Comparison of ENCODE assay signal across 8 cellular contexts in genomic region chr5:43556607-43556856, GRCh38. TPM values are rescaled to one million over a fixed set of nuclear protein-coding genes. Genes with fewer than 3 reads are reported as not detected.
DNase-seq lines count a peak whose midpoint lies in the region; ATAC-seq and TF ChIP-seq lines count a peak whose summit lies in the region.
"Not testable (repeated sequence)": the region's sequence is repeated elsewhere in the genome, so short reads cannot be mapped to it uniquely, and the experiment has no call there.

No MANE protein-coding gene starts in this region.

- not testable (repeated sequence) for H3K9me3 Mint-ChIP-seq in CD8-positive, alpha-beta T cell; stimulated activated naive CD8-positive, alpha-beta T cell treated with anti-CD3 and anti-CD28 coated beads, Interleukin-15, amount 100 ng/mL, for 72 hours

- in situ Hi-C loops in astrocyte of the cerebellum (cut with HindIII; ENCODE audit: low sequenced_read_pairs): not testable (repeated sequence)

- H3K4me3 ChIP-seq in CD8-positive, alpha-beta T cell (ENCODE audit: low read depth, low read length): peak overlapping the region; percentile 73
- H3K4me3 ChIP-seq in PC-9 (peak overlapping the region; percentile 88), astrocyte of the cerebellum (ENCODE audit: low read depth, low read length) (peak overlapping the region; percentile 82), muscle layer of duodenum (ENCODE audit: low read depth in 1 of 2, low read length in 2 of 2) (peak overlapping the region; percentile 82 to 92)

- POLR2A ChIA-PET in CD8-positive, alpha-beta T cell (lab: Charles Lee): interaction anchor here (0.6 to 8.2 kb wide), 7 partner anchors 8 to 537 kb away, joined by 3 to 69 read pairs (median 5); partner anchors contain the start of genes C5orf34, NNT and TMEM267
- POLR2A ChIA-PET in PC-9 (lab: Charles Lee; ENCODE audit: unreplicated experiment): not testable (repeated sequence)

- H3K9me2 ChIP-seq in PC-9 (ENCODE audit: insufficient read depth): not testable (repeated sequence)

- CTCF ChIA-PET in CD8-positive, alpha-beta T cell (lab: Charles Lee): interaction anchor here (0.9 to 1.1 kb wide), 2 partner anchors 9 to 11 kb away, joined by 3 read pairs; no protein-coding TSS in a partner anchor
- CTCF ChIA-PET in PC-9 (lab: Charles Lee): not testable (repeated sequence)

- H3K4me3 Mint-ChIP-seq in CD8-positive, alpha-beta T cell: peak overlapping the region; percentile 90
- H3K4me3 Mint-ChIP-seq in stimulated activated naive CD8-positive, alpha-beta T cell treated with anti-CD3 and anti-CD28 coated beads, Interleukin-15, amount 100 ng/mL, for 72 hours: peak overlapping the region; percentile 89

- peaks cover 35% of the 10 kb centered on the region for H4K20me1 ChIP-seq in PC-9 (ENCODE audit: insufficient read depth)

- peaks cover 49% of the 10 kb centered on the region for H3K79me2 ChIP-seq in PC-9 (ENCODE audit: low read depth)

- peak overlapping the region; percentile 82 for H3K27ac ChIP-seq in CD8-positive, alpha-beta T cell (ENCODE audit: low read depth, low read length)
- H3K27ac ChIP-seq in PC-9 (peak overlapping the region; percentile 76), muscle layer of duodenum (ENCODE audit: low read length) (peak overlapping the region; percentile 79)

- not testable (repeated sequence) for H3K36me3 ChIP-seq in CD8-positive, alpha-beta T cell (ENCODE audit: insufficient read depth, low read length)
- H3K36me3 ChIP-seq in PC-9 (ENCODE audit: low read depth): peaks cover 41% of the 10 kb centered on the region
- peaks cover 10 to 14% of the 10 kb centered on the region in 2 donors for H3K36me3 ChIP-seq in muscle layer of duodenum (ENCODE audit: control insufficient read depth in 1 of 2, insufficient read depth in 2 of 2, low read length in 2 of 2)

- H3K27me3 ChIP-seq in CD8-positive, alpha-beta T cell (ENCODE audit: insufficient read depth, low read length); PC-9 (ENCODE audit: insufficient read depth, low read depth); muscle layer of duodenum (ENCODE audit: low read depth, low read length): not testable (repeated sequence)

- H3K27ac Mint-ChIP-seq in CD8-positive, alpha-beta T cell: peak overlapping the region; percentile 97
- H3K27ac Mint-ChIP-seq in stimulated activated naive CD8-positive, alpha-beta T cell treated with anti-CD3 and anti-CD28 coated beads, Interleukin-15, amount 100 ng/mL, for 72 hours: peak overlapping the region in 1 of 2 donors; percentile 95

- not testable (repeated sequence) for H3K36me3 Mint-ChIP-seq in CD8-positive, alpha-beta T cell

- peak overlapping the region; percentile 95 for H2AFZ ChIP-seq in PC-9

- not testable (repeated sequence) for H3K9me3 ChIP-seq in CD8-positive, alpha-beta T cell (ENCODE audit: low read length); PC-9 (ENCODE audit: insufficient read depth, low read depth); muscle layer of duodenum (ENCODE audit: control insufficient read depth in 1 of 2, low read length in 2 of 2)

- not testable (repeated sequence) for DNase-seq in CD8-positive, alpha-beta T cell; PC-9; astrocyte of the cerebellum (ENCODE audit: low read depth); Right ventricle myocardium inferior (ENCODE audit: missing footprints); stimulated activated naive CD8-positive, alpha-beta T cell treated with anti-CD3 and anti-CD28 coated beads, Interleukin-15, amount 100 ng/mL, for 72 hours

- not testable (repeated sequence) for BruUV-seq in PC-9 (replicated peaks; lab: Mats Ljungman, UMichigan)

- intact Hi-C loops in CD8-positive, alpha-beta T cell (cut with DNase I, micrococcal nuclease): loop anchor here (1.0 to 10.0 kb wide), 8 partner anchors 41 to 1652 kb away; partner anchors contain the start of genes C5orf34 (in 2 of the 2), NNT (in 2 of the 2), RIMOC1 (in 2 of the 2) and MRPS30 (in 1 of the 2)
- intact Hi-C loops in PC-9 (cut with micrococcal nuclease; ENCODE audit: unreplicated experiment): loop anchor here (1.0 to 5.0 kb wide), 5 partner anchors 41 to 1252 kb away; partner anchors contain the start of genes C5orf34, MRPS30 and ZNF131
- intact Hi-C loops in Right ventricle myocardium inferior (cut with DNase I): loop anchor here (1.0 to 5.0 kb wide), 4 partner anchors 39 to 74 kb away; partner anchors contain the start of genes C5orf34, NNT and TMEM267

- H3F3A ChIP-seq in PC-9 (ENCODE audit: insufficient read depth, low read depth): peaks cover 18% of the 10 kb centered on the region; the same call in 1 of the 2 replicates

- H3K4me2 ChIP-seq in PC-9: peak overlapping the region; percentile 94

- H3K27me3 Mint-ChIP-seq in CD8-positive, alpha-beta T cell (ENCODE audit: low read depth): not testable (repeated sequence)
- H3K27me3 Mint-ChIP-seq in stimulated activated naive CD8-positive, alpha-beta T cell treated with anti-CD3 and anti-CD28 coated beads, Interleukin-15, amount 100 ng/mL, for 72 hours: peaks cover 11% of the 10 kb centered on the region

- H3K4me1 ChIP-seq in CD8-positive, alpha-beta T cell (ENCODE audit: insufficient read depth, low read length): peaks cover 45% of the 10 kb centered on the region
- H3K4me1 ChIP-seq in PC-9 (replicated peaks; ENCODE audit: insufficient read depth) (peaks cover 34% of the 10 kb centered on the region), muscle layer of duodenum (ENCODE audit: control insufficient read depth in 1 of 2, insufficient read depth in 2 of 2, low read length in 2 of 2) (peaks cover 0 to 27% of the 10 kb centered on the region in 2 donors)

- ATAC-seq in CD8-positive, alpha-beta T cell: peak; percentile 37
- peak; percentile 88 for ATAC-seq in GM21447 (IDR thresholded peaks at IDR 0.05; ENCODE audit: unreplicated experiment)
- ATAC-seq in HG03066 (IDR thresholded peaks at IDR 0.05; ENCODE audit: low read depth, unreplicated experiment): peak; percentile 89
- peak; percentile 94 for ATAC-seq in Right ventricle myocardium inferior
- peak; percentile 86 for ATAC-seq in stimulated activated naive CD8-positive, alpha-beta T cell treated with anti-CD3 and anti-CD28 coated beads, Interleukin-15, amount 100 ng/mL, for 72 hours

- TF ChIP-seq CTCF in CD8-positive, alpha-beta T cell (IDR thresholded peaks at IDR 0.05); PC-9 (conservative IDR thresholded peaks at IDR 0.05); astrocyte of the cerebellum (IDR thresholded peaks at IDR 0.05; ENCODE audit: low read depth, low read length, missing control alignments): not testable (repeated sequence)

- peaks cover 13% of the 10 kb centered on the region for H3K4me1 Mint-ChIP-seq in CD8-positive, alpha-beta T cell (ENCODE audit: low read depth)
- H3K4me1 Mint-ChIP-seq in stimulated activated naive CD8-positive, alpha-beta T cell treated with anti-CD3 and anti-CD28 coated beads, Interleukin-15, amount 100 ng/mL, for 72 hours: peaks cover 25% of the 10 kb centered on the region

RNA-seq across cellular contexts. Expression of gene PAIP1, which starts 0.3 kb away (rescaled TPM):
- 10 to 100 TPM; 40.3 to 45.7 TPM for total RNA-seq in CD8-positive, alpha-beta T cell
- 183 and 191 TPM in 2 replicates for total RNA-seq in PC-9 (2021)
- 130 TPM for total RNA-seq in Right ventricle myocardium inferior

RNA-seq across cellular contexts. Expression of gene C5orf34, which starts 41.6 kb away (rescaled TPM):
- under 1 TPM; 0.61 to 0.95 TPM for total RNA-seq in CD8-positive, alpha-beta T cell
- total RNA-seq in PC-9 (2021) (16.0 and 22.6 TPM in 2 replicates), Right ventricle myocardium inferior (0.73 TPM)

RNA-seq across cellular contexts. Expression of gene NNT, which starts 46.4 kb away (rescaled TPM):
- total RNA-seq in CD8-positive, alpha-beta T cell: 10 to 100 TPM; 19.4 to 20.2 TPM
- total RNA-seq in PC-9 (2021): 92.6 and 112 TPM in 2 replicates
- 563 TPM for total RNA-seq in Right ventricle myocardium inferior

Comparison
In these comparisons a context has a peak if more than half of its experiments do, and no peak if none do; other contexts are left out.
1. ATAC-seq: peak in every context shown above with its lines; median percentile 94 in Right ventricle myocardium inferior; 89 in HG03066; 88 in GM21447; 86 in stimulated activated naive CD8-positive, alpha-beta T cell treated with anti-CD3 and anti-CD28 coated beads, Interleukin-15, amount 100 ng/mL, for 72 hours; 37 in CD8-positive, alpha-beta T cell.